ENCODE assay signal across 19 cellular contexts in the genomic region with DNA sequence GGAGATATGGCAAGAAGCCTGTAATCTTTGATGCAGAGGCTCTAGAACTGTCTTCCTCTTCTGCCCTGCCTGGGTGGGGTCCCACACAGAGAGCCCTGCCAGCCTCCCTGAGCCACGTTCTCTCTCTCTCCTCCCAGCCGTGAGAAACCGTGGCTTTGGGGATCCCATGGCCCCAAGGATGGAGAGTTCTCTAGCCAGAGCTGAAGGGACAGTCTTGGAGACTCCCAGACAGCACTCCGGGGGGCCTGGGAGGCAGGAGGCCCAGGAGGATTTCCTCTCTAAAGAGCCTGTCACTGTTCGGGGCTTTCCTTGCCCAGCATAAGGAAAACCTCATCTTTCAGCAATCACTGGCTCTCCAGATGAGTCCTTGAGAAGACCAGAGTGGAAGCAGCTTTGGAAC.
DNase-seq lines count a peak whose midpoint lies in the region; ATAC-seq and TF ChIP-seq lines count a peak whose summit lies in the region.
"Had no signal": no experiment of that assay in that cellular context is flagged by ENCODE, and none has a peak within 500 bp of the region (broad histone marks: within the 10 kb centered on the region; RNA-seq: fewer than 3 reads in every experiment).

No MANE protein-coding gene starts in this region.

- peaks cover 3 to 9% (median 7%) of the 10 kb centered on the region in 7 donors for H3K9me3 Mint-ChIP-seq in naive B cell
- H3K9me3 Mint-ChIP-seq in CD8-positive, alpha-beta T cell: no peaks in the 10 kb centered on the region
- H3K9me3 Mint-ChIP-seq: stimulated activated naive CD8-positive, alpha-beta T cell treated with anti-CD3 and anti-CD28 coated beads, Interleukin-15, Interleukin-2, amounts not matched to agents 100 ng/mL and 50 ng/mL, for 24 hours had no signal

- H3K4me3 Mint-ChIP-seq in naive B cell: peak overlapping the region in 7 of 8 donors; percentile 3 to 84 (median 58)
- H3K4me3 Mint-ChIP-seq in CD8-positive, alpha-beta T cell: no peak overlapping the region
- H3K4me3 Mint-ChIP-seq: HFFc6; stimulated activated naive CD8-positive, alpha-beta T cell treated with anti-CD3 and anti-CD28 coated beads, Interleukin-15, Interleukin-2, amounts not matched to agents 100 ng/mL and 50 ng/mL, for 24 hours had no signal

- H3K27ac ChIP-seq in colonic mucosa (peak overlapping the region; percentile 44), thoracic aorta (peak overlapping the region; percentile 97 to 99)
- H3K27ac ChIP-seq in CD8-positive, alpha-beta T cell (ENCODE audit: low read depth, low read length): no peak overlapping the region
- H3K27ac ChIP-seq: hepatocyte, PC-9 had no signal

- POLR2A ChIA-PET in CD8-positive, alpha-beta T cell (lab: Charles Lee): no interaction called here

- peaks cover 0 to 9% of the 10 kb centered on the region in 2 donors for H3K36me3 Mint-ChIP-seq in naive B cell
- H3K36me3 Mint-ChIP-seq in CD8-positive, alpha-beta T cell: no peaks in the 10 kb centered on the region

- H3K9me3 ChIP-seq in colonic mucosa: no peaks in the 10 kb centered on the region
- no peaks in the 10 kb centered on the region for H3K9me3 ChIP-seq in thoracic aorta
- H3K9me3 ChIP-seq in CD8-positive, alpha-beta T cell (ENCODE audit: low read length): no peaks in the 10 kb centered on the region
- H3K9me3 ChIP-seq: pancreas had no signal

- H3K27me3 ChIP-seq in colonic mucosa (no peaks in the 10 kb centered on the region), thoracic aorta (replicated peaks; ENCODE audit: insufficient read depth) (no peaks in the 10 kb centered on the region)
- H3K27me3 ChIP-seq in CD8-positive, alpha-beta T cell (ENCODE audit: insufficient read depth, low read length): no peaks in the 10 kb centered on the region
- H3K27me3 ChIP-seq: hepatocyte, pancreas had no signal

- no peak for TF ChIP-seq CTCF in colonic mucosa (IDR thresholded peaks at IDR 0.05)
- TF ChIP-seq CTCF in thoracic aorta (IDR thresholded peaks at IDR 0.05): no peak
- TF ChIP-seq CTCF in CD8-positive, alpha-beta T cell (IDR thresholded peaks at IDR 0.05): no peak

- CTCF ChIA-PET in CD8-positive, alpha-beta T cell (lab: Charles Lee): no interaction called here

- peak overlapping the region; percentile 37 to 87 (median 56) for H3K27ac Mint-ChIP-seq in naive B cell
- no peak overlapping the region for H3K27ac Mint-ChIP-seq in CD8-positive, alpha-beta T cell
- H3K27ac Mint-ChIP-seq: HFFc6 had no signal

- H3K27me3 Mint-ChIP-seq in naive B cell: peaks cover 4 to 16% (median 6%) of the 10 kb centered on the region in 3 donors
- no peaks in the 10 kb centered on the region for H3K27me3 Mint-ChIP-seq in CD8-positive, alpha-beta T cell (ENCODE audit: low read depth)
- H3K27me3 Mint-ChIP-seq: stimulated activated naive CD8-positive, alpha-beta T cell treated with anti-CD3 and anti-CD28 coated beads, Interleukin-15, Interleukin-2, amounts not matched to agents 100 ng/mL and 50 ng/mL, for 24 hours had no signal

- H3K4me1 ChIP-seq in colonic mucosa: no peaks in the 10 kb centered on the region
- H3K4me1 ChIP-seq in thoracic aorta (ENCODE audit: control insufficient read depth in 1 of 2, low read depth in 2 of 2): peaks cover 38 to 62% of the 10 kb centered on the region in 2 donors
- H3K4me1 ChIP-seq in CD8-positive, alpha-beta T cell (ENCODE audit: insufficient read depth, low read length): no peaks in the 10 kb centered on the region
- H3K4me1 ChIP-seq: pancreas had no signal

- no peak overlapping the region for H3K4me3 ChIP-seq in colonic mucosa
- H3K4me3 ChIP-seq in thoracic aorta: no peak overlapping the region
- H3K4me3 ChIP-seq in CD8-positive, alpha-beta T cell (ENCODE audit: low read depth, low read length): no peak overlapping the region
- H3K4me3 ChIP-seq: hepatocyte, pancreas, PC-9 had no signal

- peaks cover 46 to 70% (median 67%) of the 10 kb centered on the region in 3 donors for H3K4me1 Mint-ChIP-seq in naive B cell
- no peaks in the 10 kb centered on the region for H3K4me1 Mint-ChIP-seq in CD8-positive, alpha-beta T cell (ENCODE audit: low read depth)

- DNase-seq in colonic mucosa (no peak), naive B cell (no peak), thoracic aorta (ENCODE audit: low spot score) (no peak), DMS153 treated with DMSO at 0.1 percent for 48 hours (lab: John Stamatoyannopoulos, UW; ENCODE audit: unreplicated experiment) (no peak), NCI-H1417 treated with DMSO at 0.1 percent for 48 hours (lab: John Stamatoyannopoulos, UW) (no peak)
- no peak for DNase-seq in stimulated activated CD4-positive, alpha-beta T cell treated with anti-CD3 and anti-CD28 coated beads, Interleukin-12 subunit alpha, Interleukin-12 subunit beta, amount 100 ng/mL, for 4 hours
- DNase-seq in CD8-positive, alpha-beta T cell: no peak
- DNase-seq: activated CD4-positive, alpha-beta T cell treated with anti-CD3 and anti-CD28 coated beads for 4 hours; activated T-cell treated with anti-CD3 and anti-CD28 coated beads, Interleukin-2, amount 50 U/mL, for 48 hours; GDM1; HFFc6; NCI-H1092; NCI-H2227 treated with DMSO at 0.1 percent for 48 hours; pancreas; PC-9; stimulated activated CD4-positive, alpha-beta T cell treated with anti-CD3 and anti-CD28 coated beads, Interleukin-4, amount 100 ng/mL, for 24 hours had no signal

- H3K36me3 ChIP-seq in colonic mucosa (no peaks in the 10 kb centered on the region), thoracic aorta (no peaks in the 10 kb centered on the region)
- no peaks in the 10 kb centered on the region for H3K36me3 ChIP-seq in CD8-positive, alpha-beta T cell (ENCODE audit: insufficient read depth, low read length)
- H3K36me3 ChIP-seq: pancreas had no signal

- intact Hi-C loops in colonic mucosa (cut with DNase I): no loop called here
- intact Hi-C loops in CD8-positive, alpha-beta T cell (cut with DNase I, micrococcal nuclease): no loop called here

- H3K9ac ChIP-seq in colonic mucosa (ENCODE audit: low read depth in 2 of 2, low read length in 2 of 2): no peak overlapping the region

- ATAC-seq in HG02885 (IDR thresholded peaks at IDR 0.05; ENCODE audit: poor library complexity, unreplicated experiment): peak; percentile 17
- peak in 1 of 2 donors; percentile 22 for ATAC-seq in naive B cell (ENCODE audit: low read depth in 2 of 2)
- ATAC-seq in thoracic aorta (ENCODE audit: insufficient number of reproducible peaks, low FRiP score, low read depth): no peak
- ATAC-seq in CD8-positive, alpha-beta T cell: no peak
